In genomic region chr3:146892041-146892440, GRCh38 we compare ENCODE assay signal across 32 cellular contexts.
"Had no signal": no experiment of that assay in that cellular context is flagged by ENCODE, and none has a peak within 500 bp of the region (broad histone marks: within the 10 kb centered on the region; RNA-seq: fewer than 3 reads in every experiment).

No MANE protein-coding gene starts in this region.

- H3K27ac Mint-ChIP-seq: activated CD4-positive, alpha-beta memory T cell treated with anti-CD3 and anti-CD28 coated beads, Interleukin-2, amount 10 ng/mL, durations not matched to agents 7 days and 5 days; activated CD4-positive, alpha-beta T cell treated with anti-CD3 and anti-CD28 coated beads, Interleukin-2, amount 10 ng/mL, durations not matched to agents 7 days and 5 days; activated naive CD4-positive, alpha-beta T cell treated with anti-CD3 and anti-CD28 coated beads, Interleukin-2, amount 50 U/mL, for 24 hours; activated naive CD8-positive, alpha-beta T cell treated with anti-CD3 and anti-CD28 coated beads for 36 hours; activated naive CD8-positive, alpha-beta T cell treated with anti-CD3 and anti-CD28 coated beads, Interleukin-2, amount 50 U/mL, for 24 hours; activated T-cell treated with anti-CD3 and anti-CD28 coated beads, Interleukin-2, amount 50 U/mL, for 24 hours; activated T-cell treated with anti-CD3 and anti-CD28 coated beads, Interleukin-2, amount 50 U/mL, for 72 hours; brain; T-cell; T-helper 1 cell treated with Interleukin-12 subunit alpha and Interleukin-12 subunit beta and Interleukin-4 antibody, amounts not matched to agents 30 μg/mL and 1 μg/mL, for 36 hours; T-helper 2 cell treated with Interferon-gamma antibody and Interleukin-4, amounts not matched to agents 5 μg/mL and 100 μg/mL, for 36 hours had no signal

- DNase-seq: activated CD4-positive, alpha-beta memory T cell treated with anti-CD3 and anti-CD28 coated beads, Interleukin-2, amount 10 ng/mL, durations not matched to agents 7 days and 5 days; activated CD4-positive, alpha-beta T cell treated with anti-CD3 and anti-CD28 coated beads for 1 hour; activated CD4-positive, alpha-beta T cell treated with anti-CD3 and anti-CD28 coated beads for 4 hours; activated CD4-positive, alpha-beta T cell treated with anti-CD3 and anti-CD28 coated beads, Interleukin-2, amount 10 ng/mL, durations not matched to agents 7 days and 5 days; activated CD4-positive, alpha-beta T cell treated with anti-CD3 and anti-CD28 coated beads, Interleukin-2, amount 50 U/mL, for 4 hours; activated CD8-positive, alpha-beta memory T cell treated with anti-CD3 and anti-CD28 coated beads, Interleukin-2, amount 50 U/mL, for 48 hours; activated gamma-delta T cell; activated naive CD4-positive, alpha-beta T cell treated with Interleukin-2 at 50 U/mL for 16 hours; activated naive CD8-positive, alpha-beta T cell treated with anti-CD3 and anti-CD28 coated beads for 36 hours; activated naive CD8-positive, alpha-beta T cell treated with anti-CD3 and anti-CD28 coated beads, Interleukin-2, amount 50 U/mL, for 24 hours; activated T-cell treated with anti-CD3 and anti-CD28 coated beads for 4 hours; activated T-cell treated with anti-CD3 and anti-CD28 coated beads, Interleukin-2, amount 50 U/mL, for 24 hours; activated T-cell treated with anti-CD3 and anti-CD28 coated beads, Interleukin-2, amount 50 U/mL, for 72 hours; adrenal gland; amygdala; aorta; central memory CD4-positive, alpha-beta T cell; cerebellar nuclear complex; colonic mucosa; effector CD8-positive, alpha-beta T cell; foreskin fibroblast; head of caudate nucleus; T-cell; T1000; WERI-Rb-1 had no signal

- H3K4me3 Mint-ChIP-seq: activated CD4-positive, alpha-beta memory T cell treated with anti-CD3 and anti-CD28 coated beads, Interleukin-2, amount 10 ng/mL, durations not matched to agents 7 days and 5 days; activated CD4-positive, alpha-beta T cell treated with anti-CD3 and anti-CD28 coated beads, Interleukin-2, amount 10 ng/mL, durations not matched to agents 7 days and 5 days; activated naive CD4-positive, alpha-beta T cell treated with anti-CD3 and anti-CD28 coated beads, Interleukin-2, amount 50 U/mL, for 24 hours; activated naive CD8-positive, alpha-beta T cell treated with anti-CD3 and anti-CD28 coated beads for 36 hours; activated naive CD8-positive, alpha-beta T cell treated with anti-CD3 and anti-CD28 coated beads, Interleukin-2, amount 50 U/mL, for 24 hours; activated T-cell treated with anti-CD3 and anti-CD28 coated beads, Interleukin-2, amount 50 U/mL, for 24 hours; activated T-cell treated with anti-CD3 and anti-CD28 coated beads, Interleukin-2, amount 50 U/mL, for 72 hours; brain; T-cell; T-helper 1 cell treated with Interleukin-12 subunit alpha and Interleukin-12 subunit beta and Interleukin-4 antibody, amounts not matched to agents 30 μg/mL and 1 μg/mL, for 36 hours; T-helper 2 cell treated with Interferon-gamma antibody and Interleukin-4, amounts not matched to agents 5 μg/mL and 100 μg/mL, for 36 hours had no signal

- H3K27me3 Mint-ChIP-seq: activated CD4-positive, alpha-beta memory T cell treated with anti-CD3 and anti-CD28 coated beads, Interleukin-2, amount 10 ng/mL, durations not matched to agents 7 days and 5 days; activated CD4-positive, alpha-beta T cell treated with anti-CD3 and anti-CD28 coated beads, Interleukin-2, amount 10 ng/mL, durations not matched to agents 7 days and 5 days; activated naive CD4-positive, alpha-beta T cell treated with anti-CD3 and anti-CD28 coated beads, Interleukin-2, amount 50 U/mL, for 24 hours; activated naive CD8-positive, alpha-beta T cell treated with anti-CD3 and anti-CD28 coated beads for 36 hours; activated naive CD8-positive, alpha-beta T cell treated with anti-CD3 and anti-CD28 coated beads, Interleukin-2, amount 50 U/mL, for 24 hours; activated T-cell treated with anti-CD3 and anti-CD28 coated beads, Interleukin-2, amount 50 U/mL, for 24 hours; brain; T-cell had no signal

- H3K4me1 ChIP-seq: adrenal gland, breast epithelium, colonic mucosa had no signal

- H3K36me3 ChIP-seq: adrenal gland, breast epithelium, cardiac muscle cell, colonic mucosa, WERI-Rb-1 had no signal

- H3K9me3 Mint-ChIP-seq: activated naive CD4-positive, alpha-beta T cell treated with anti-CD3 and anti-CD28 coated beads, Interleukin-2, amount 50 U/mL, for 24 hours; activated naive CD8-positive, alpha-beta T cell treated with anti-CD3 and anti-CD28 coated beads for 36 hours; activated naive CD8-positive, alpha-beta T cell treated with anti-CD3 and anti-CD28 coated beads, Interleukin-2, amount 50 U/mL, for 24 hours; activated T-cell treated with anti-CD3 and anti-CD28 coated beads, Interleukin-2, amount 50 U/mL, for 24 hours; brain; T-helper 1 cell treated with Interleukin-12 subunit alpha and Interleukin-12 subunit beta and Interleukin-4 antibody, amounts not matched to agents 30 μg/mL and 1 μg/mL, for 36 hours had no signal

- H3K4me1 Mint-ChIP-seq: activated CD4-positive, alpha-beta memory T cell treated with anti-CD3 and anti-CD28 coated beads, Interleukin-2, amount 10 ng/mL, durations not matched to agents 7 days and 5 days; activated CD4-positive, alpha-beta T cell treated with anti-CD3 and anti-CD28 coated beads, Interleukin-2, amount 10 ng/mL, durations not matched to agents 7 days and 5 days; activated naive CD4-positive, alpha-beta T cell treated with anti-CD3 and anti-CD28 coated beads, Interleukin-2, amount 50 U/mL, for 24 hours; activated naive CD8-positive, alpha-beta T cell treated with anti-CD3 and anti-CD28 coated beads for 36 hours; activated naive CD8-positive, alpha-beta T cell treated with anti-CD3 and anti-CD28 coated beads, Interleukin-2, amount 50 U/mL, for 24 hours; T-cell had no signal

- H3K4me3 ChIP-seq: adrenal gland, breast epithelium, cardiac muscle cell, colonic mucosa had no signal

- H3K9me3 ChIP-seq: adrenal gland, breast epithelium, colonic mucosa had no signal

- H3K27ac ChIP-seq: adrenal gland, breast epithelium, cardiac muscle cell, colonic mucosa, WERI-Rb-1 had no signal

- H3K27me3 ChIP-seq: adrenal gland, breast epithelium, cardiac muscle cell, colonic mucosa had no signal

- ATAC-seq: activated naive CD8-positive, alpha-beta T cell treated with anti-CD3 and anti-CD28 coated beads, Interleukin-2, amount 50 U/mL, for 24 hours; activated T-cell treated with anti-CD3 and anti-CD28 coated beads, Interleukin-2, amount 50 U/mL, for 72 hours; esophagus mucosa; T-cell had no signal

- H3K36me3 Mint-ChIP-seq: activated naive CD4-positive, alpha-beta T cell treated with anti-CD3 and anti-CD28 coated beads, Interleukin-2, amount 50 U/mL, for 24 hours; activated naive CD8-positive, alpha-beta T cell treated with anti-CD3 and anti-CD28 coated beads for 36 hours; brain; T-cell had no signal
